Comparison of ENCODE assay signal across 8 cellular contexts in genomic region chr2:238286987-238287386, GRCh38. TPM values are rescaled to one million over a fixed set of nuclear protein-coding genes. Genes with fewer than 3 reads are reported as not detected.
DNase-seq lines count a peak whose midpoint lies in the region; ATAC-seq and TF ChIP-seq lines count a peak whose summit lies in the region.

No MANE protein-coding gene starts in this region.

- peaks cover 29% of the 10 kb centered on the region for H3K4me1 ChIP-seq in ACC112 (ENCODE audit: control insufficient read depth, insufficient read depth, low read length, unreplicated experiment)
- peaks cover 36% of the 10 kb centered on the region for H3K4me1 ChIP-seq in OCI-LY7 (ENCODE audit: insufficient read depth, low read length, poor library complexity, severe bottlenecking)
- H3K4me1 ChIP-seq in upper lobe of right lung, result peaks cover 48% of the 10 kb centered on the region

- peak overlapping the region; percentile 84 for H3K27ac ChIP-seq in ACC112 (ENCODE audit: low read depth, low read length)
- no peak overlapping the region for H3K27ac ChIP-seq in OCI-LY7 (ENCODE audit: low read depth, low read length, poor library complexity, severe bottlenecking)
- H3K27ac ChIP-seq in caudate nucleus (ENCODE audit: low read depth, low read length), result peak overlapping the region; percentile 88
- peak overlapping the region; percentile 97 for H3K27ac ChIP-seq in upper lobe of right lung

- no peak for ATAC-seq in natural killer cell treated with Interleukin-12 subunit alpha and Interleukin-12 subunit beta and Interleukin-15 and Interleukin-18, amount 100 ng/mL, for 72 hours
- ATAC-seq in upper lobe of right lung, result no peak

- peak overlapping the region; percentile 86 for H3K4me2 ChIP-seq in OCI-LY7 (ENCODE audit: low read length)

- H4K20me1 ChIP-seq in OCI-LY7 (ENCODE audit: insufficient read depth, low read length), result peaks cover 11% of the 10 kb centered on the region

- no peaks in the 10 kb centered on the region for H3K9me3 Mint-ChIP-seq in natural killer cell treated with Interleukin-12 subunit alpha and Interleukin-12 subunit beta and Interleukin-15 and Interleukin-18, amount 100 ng/mL, for 72 hours

- H3K4me3 ChIP-seq in ACC112 (ENCODE audit: low read depth, low read length), result peak overlapping the region; percentile 15; the same call in 1 of the 2 replicates
- peak overlapping the region; percentile 76 for H3K4me3 ChIP-seq in OCI-LY7 (ENCODE audit: low read depth, low read length, poor library complexity, severe bottlenecking)
- H3K4me3 ChIP-seq in upper lobe of right lung, result peak overlapping the region; percentile 83

- intact Hi-C loops in OCI-LY7 (cut with micrococcal nuclease; ENCODE audit: unreplicated experiment) (no loop called here), upper lobe of right lung (cut with DNase I) (no loop called here)

- H3K36me3 Mint-ChIP-seq in natural killer cell treated with Interleukin-12 subunit alpha and Interleukin-12 subunit beta and Interleukin-15 and Interleukin-18, amount 100 ng/mL, for 72 hours, result no peaks in the 10 kb centered on the region

- H3K27me3 ChIP-seq in ACC112 (ENCODE audit: insufficient read depth, low read length) (no peaks in the 10 kb centered on the region), upper lobe of right lung (no peaks in the 10 kb centered on the region)

- POLR2A ChIA-PET in OCI-LY7 (lab: Charles Lee), result interaction anchor here (0.6 kb wide), 1 partner anchor 60 kb away, joined by 3 read pairs; no protein-coding TSS in a partner anchor

- H3K4me3 Mint-ChIP-seq in natural killer cell treated with Interleukin-12 subunit alpha and Interleukin-12 subunit beta and Interleukin-15 and Interleukin-18, amount 100 ng/mL, for 72 hours, result peak overlapping the region; percentile 93

- H3K27me3 Mint-ChIP-seq in natural killer cell treated with Interleukin-12 subunit alpha and Interleukin-12 subunit beta and Interleukin-15 and Interleukin-18, amount 100 ng/mL, for 72 hours, result no peaks in the 10 kb centered on the region

- DNase-seq in OCI-LY7 (ENCODE audit: low spot score) (no peak), caudate nucleus (lab: John Stamatoyannopoulos, UW) (peak in 45 of 61 donors; percentile 14 to 89 (median 46)), upper lobe of right lung (no peak), NCI-H1417 treated with DMSO at 0.1 percent for 48 hours (lab: John Stamatoyannopoulos, UW) (no peak), NCI-H2029 (lab: John Stamatoyannopoulos, UW) (no peak), T-helper 9 cell (no peak)
- peak; percentile 53 for DNase-seq in natural killer cell treated with Interleukin-12 subunit alpha and Interleukin-12 subunit beta and Interleukin-15 and Interleukin-18, amount 100 ng/mL, for 72 hours (ENCODE audit: low spot score)

- H3K9me2 ChIP-seq in OCI-LY7 (ENCODE audit: insufficient read depth, low read length), result no peaks in the 10 kb centered on the region

- CTCF ChIA-PET in OCI-LY7 (lab: Charles Lee; ENCODE audit: unreplicated experiment), result no interaction called here

- no peaks in the 10 kb centered on the region for H3K36me3 ChIP-seq in ACC112 (ENCODE audit: insufficient read depth, low read length)
- peaks cover 7% of the 10 kb centered on the region; the same call in 1 of the 2 replicates for H3K36me3 ChIP-seq in OCI-LY7 (ENCODE audit: insufficient read depth, low read length)
- H3K36me3 ChIP-seq in upper lobe of right lung, result no peaks in the 10 kb centered on the region

- H2AFZ ChIP-seq in ACC112 (ENCODE audit: low read length, unreplicated experiment) (no peak overlapping the region), OCI-LY7 (ENCODE audit: low read length) (no peak overlapping the region)

- H3K4me1 Mint-ChIP-seq in natural killer cell treated with Interleukin-12 subunit alpha and Interleukin-12 subunit beta and Interleukin-15 and Interleukin-18, amount 100 ng/mL, for 72 hours (ENCODE audit: low read depth in 2 of 2), result peaks cover 37 to 45% of the 10 kb centered on the region in 2 donors

- H3K9me3 ChIP-seq in OCI-LY7 (ENCODE audit: low read length) (no peaks in the 10 kb centered on the region), upper lobe of right lung (no peaks in the 10 kb centered on the region)

- H3K27ac Mint-ChIP-seq in natural killer cell treated with Interleukin-12 subunit alpha and Interleukin-12 subunit beta and Interleukin-15 and Interleukin-18, amount 100 ng/mL, for 72 hours, result peak overlapping the region; percentile 6 to 38

- BruUV-seq in OCI-LY7 (replicated peaks; lab: Mats Ljungman, UMichigan), result TSS peak; percentile 57

- H3K79me2 ChIP-seq in ACC112 (ENCODE audit: control insufficient read depth, insufficient read depth, low read length, unreplicated experiment) (peaks cover 3% of the 10 kb centered on the region), OCI-LY7 (ENCODE audit: insufficient read depth, low read depth, low read length) (peaks cover 27% of the 10 kb centered on the region)

- TF ChIP-seq CTCF in OCI-LY7 (conservative IDR thresholded peaks at IDR 0.05; ENCODE audit: low read length) (no peak), upper lobe of right lung (IDR thresholded peaks at IDR 0.05) (no peak)

RNA-seq across cellular contexts. Expression of gene PER2, which starts 1.4 kb away (rescaled TPM):
- total RNA-seq in OCI-LY7 (2014; rRNA removed; shearing (Covaris generic)), result 8.4 and 9.7 TPM in 2 replicates
- total RNA-seq in OCI-LY7 (2022) (18.6 and 20.4 TPM in 2 replicates), upper lobe of right lung (22.7 TPM)
- 10 to 100 TPM; 13.8 to 18.4 TPM for total RNA-seq in natural killer cell treated with Interleukin-12 subunit alpha and Interleukin-12 subunit beta and Interleukin-15 and Interleukin-18, amount 100 ng/mL, for 72 hours

RNA-seq across cellular contexts. Expression of gene TRAF3IP1, which starts 33.3 kb away (rescaled TPM):
- total RNA-seq in OCI-LY7 (2014; rRNA removed; shearing (Covaris generic)), result 4.3 and 8.2 TPM in 2 replicates
- total RNA-seq in OCI-LY7 (2022) (12.8 and 13.8 TPM in 2 replicates), upper lobe of right lung (20.8 TPM)
- 10 to 100 TPM in 1 of 2 donors, 1 to 10 TPM in 1; 7.9 to 10.6 TPM for total RNA-seq in natural killer cell treated with Interleukin-12 subunit alpha and Interleukin-12 subunit beta and Interleukin-15 and Interleukin-18, amount 100 ng/mL, for 72 hours

RNA-seq across cellular contexts. Expression of gene HES6, which starts 47.1 kb away (rescaled TPM):
- total RNA-seq in OCI-LY7 (2014; rRNA removed; shearing (Covaris generic)), result 13.1 and 20.5 TPM in 2 replicates
- total RNA-seq in OCI-LY7 (2022) (10.9 and 13.8 TPM in 2 replicates), upper lobe of right lung (7.3 TPM)
- 10 to 100 TPM in 1 of 2 donors, 1 to 10 TPM in 1; 5.7 to 11.3 TPM for total RNA-seq in natural killer cell treated with Interleukin-12 subunit alpha and Interleukin-12 subunit beta and Interleukin-15 and Interleukin-18, amount 100 ng/mL, for 72 hours

Comparison
In these comparisons a context has a peak if more than half of its experiments do, and no peak if none do; other contexts are left out.
1. H3K4me3 ChIP-seq: peak in every context shown above with its lines; median percentile 83 in upper lobe of right lung; 76 in OCI-LY7; 15 in ACC112.
2. DNase-seq: peak in caudate nucleus (45 of 61) and natural killer cell treated with Interleukin-12 subunit alpha and Interleukin-12 subunit beta and Interleukin-15 and Interleukin-18, amount 100 ng/mL, for 72 hours (single experiment); none in OCI-LY7 (single experiment), upper lobe of right lung (single experiment), NCI-H1417 treated with DMSO at 0.1 percent for 48 hours (single experiment), NCI-H2029 (single experiment) and T-helper 9 cell (single experiment).